22 cellular contexts compared by ENCODE assay signal in genomic region chr15:100683434-100683833, GRCh38.
"Had no signal": no experiment of that assay in that cellular context is flagged by ENCODE, and none has a peak within 500 bp of the region (broad histone marks: within the 10 kb centered on the region; RNA-seq: fewer than 3 reads in every experiment).

No MANE protein-coding gene starts in this region.

- H3K4me3 Mint-ChIP-seq: memory B cell, mesothelial cell of epicardium, natural killer cell, type B pancreatic cell had no signal

- H3K4me1 Mint-ChIP-seq: memory B cell had no signal

- H3K4me3 ChIP-seq: gastrocnemius medialis, heart right ventricle, lower lobe of right lung, pancreas, right lobe of liver, skin epidermis, suprapubic skin, thyroid gland, uterus had no signal

- DNase-seq: effector memory CD4-positive, alpha-beta T cell; gastrocnemius medialis; heart right ventricle; hypothalamus; kidney glomerular epithelial cell; lower lobe of right lung; natural killer cell; occipital lobe; right lobe of liver; stimulated activated CD4-positive, alpha-beta T cell treated with anti-CD3 and anti-CD28 coated beads, Interleukin-12 subunit alpha, Interleukin-12 subunit beta, amount 100 ng/mL, for 4 hours; stimulated activated naive CD8-positive, alpha-beta T cell treated with anti-CD3 and anti-CD28 coated beads, Interleukin-15, Interleukin-2, amounts not matched to agents 100 U/mL and 50 U/mL, for 24 hours; thyroid gland; uterus had no signal

- H3K9me3 Mint-ChIP-seq: natural killer cell had no signal

- H3K27ac Mint-ChIP-seq: memory B cell, mesothelial cell of epicardium, natural killer cell, progenitor cell of endocrine pancreas, type B pancreatic cell had no signal

- ATAC-seq: esophagus mucosa; gastrocnemius medialis; heart right ventricle; left lobe of liver; lower lobe of right lung; natural killer cell; pancreas; stimulated activated naive CD8-positive, alpha-beta T cell treated with anti-CD3 and anti-CD28 coated beads, Interleukin-15, Interleukin-2, amounts not matched to agents 100 U/mL and 50 U/mL, for 24 hours had no signal

- H3K36me3 Mint-ChIP-seq: mesothelial cell of epicardium, natural killer cell had no signal
